Comparison of ENCODE assay signal across 10 cellular contexts in genomic region chr22:23993581-23994177, GRCh38. TPM values are rescaled to one million over a fixed set of nuclear protein-coding genes. Genes with fewer than 3 reads are reported as not detected.
A peak's percentile ranks its signal among the peaks of the same experiment; 100 is the strongest.
DNase-seq lines count a peak whose midpoint lies in the region; ATAC-seq, FAIRE-seq and TF ChIP-seq lines count a peak whose summit lies in the region.
"Not testable (repeated sequence)": the region's sequence is repeated elsewhere in the genome, so short reads cannot be mapped to it uniquely, and the experiment has no call there.
"Had no signal": no experiment of that assay in that cellular context is flagged by ENCODE, and none has a peak within 500 bp of the region (broad histone marks: within the 10 kb centered on the region; RNA-seq: fewer than 3 reads in every experiment).

No MANE protein-coding gene starts in this region.

- not testable (repeated sequence) for H3K27me3 ChIP-seq in H1 (replicated peaks in 1 of 4; ENCODE audit: control insufficient read depth in 3 of 4, extremely low read depth in 1 of 4, insufficient read depth in 3 of 4, low read length in 3 of 4); neuronal stem cell (ENCODE audit: control insufficient read depth in 3 of 3, insufficient read depth in 3 of 3, low read depth in 1 of 3, low read length in 3 of 3)

- H2BK5ac ChIP-seq in H1 (ENCODE audit: low read depth, low read length); neuronal stem cell (ENCODE audit: low read length): not testable (repeated sequence)

- TF ChIP-seq RAD21 in Ishikawa (IDR thresholded peaks at IDR 0.05; ENCODE audit: low read depth); H1 (IDR thresholded peaks at IDR 0.05 in 1 of 2, conservative IDR thresholded peaks at IDR 0.05 in 1 of 2; ENCODE audit: low read depth in 2 of 2, low read length in 2 of 2): not testable (repeated sequence)

- H3K27ac ChIP-seq in H1 (ENCODE audit: low read depth, low read length); neuronal stem cell (replicated peaks; ENCODE audit: low read length): not testable (repeated sequence)

- not testable (repeated sequence) for H2BK120ac ChIP-seq in H1 (replicated peaks; ENCODE audit: low read depth, low read length); neuronal stem cell (ENCODE audit: low read depth, low read length)

- H3K36me3 ChIP-seq in H1 (ENCODE audit: control insufficient read depth in 2 of 4, insufficient read depth in 4 of 4, low read length in 3 of 4); neuronal stem cell (replicated peaks in 1 of 2; ENCODE audit: control insufficient read depth in 2 of 2, insufficient read depth in 2 of 2, low read length in 2 of 2): not testable (repeated sequence)

- FAIRE-seq in H1 (lab: Jason Lieb, UNC) = not testable (repeated sequence)

- H3K9me3 ChIP-seq in H1 (ENCODE audit: insufficient read depth in 2 of 2, low read depth in 1 of 2, low read length in 1 of 2); neuronal stem cell (replicated peaks in 1 of 2; ENCODE audit: control insufficient read depth in 2 of 2, insufficient read depth in 1 of 2, low read depth in 1 of 2, low read length in 2 of 2): not testable (repeated sequence)

- not testable (repeated sequence) for H3K9me3 Mint-ChIP-seq in activated CD4-positive, alpha-beta T cell treated with anti-CD3 and anti-CD28 coated beads for 36 hours (ENCODE audit: low read depth)

- not testable (repeated sequence) for H3K4me2 ChIP-seq in H1 (ENCODE audit: insufficient read depth in 1 of 2, low read depth in 2 of 2, low read length in 2 of 2); neuronal stem cell (ENCODE audit: insufficient read depth, low read length, poor library complexity, severe bottlenecking)

- POLR2A ChIA-PET in activated CD4-positive, alpha-beta T cell treated with anti-CD3 and anti-CD28 coated beads for 36 hours (lab: Charles Lee); H1 (lab: Charles Lee; ENCODE audit: partially characterized antibody): not testable (repeated sequence)

- H3K27me3 Mint-ChIP-seq in activated CD4-positive, alpha-beta T cell treated with anti-CD3 and anti-CD28 coated beads for 36 hours = not testable (repeated sequence)

- H4K5ac ChIP-seq in H1 (ENCODE audit: insufficient read length, low read depth, low read length) = not testable (repeated sequence)

- H2BK15ac ChIP-seq in H1 (ENCODE audit: low read length); neuronal stem cell (ENCODE audit: low read length): not testable (repeated sequence)

- not testable (repeated sequence) for H3K23me2 ChIP-seq in H1 (ENCODE audit: low read depth, low read length)

- not testable (repeated sequence) for H2BK12ac ChIP-seq in H1 (ENCODE audit: low read depth, low read length); neuronal stem cell (ENCODE audit: low read length)

- 80% methylated on average over 4 of the region's 4 CpGs; no CpG with 5 or more reads in 1 of the 2 experiments for WGBS in H1 (ENCODE audit: extremely low coverage in 1 of 2, insufficient coverage in 1 of 2, insufficient read length in 1 of 2, insufficient replicate concordance in 2 of 2, low coverage in 1 of 2, low lambda C conversion rate in 2 of 2, missing lambda C conversion rate in 1 of 2), 2 experiments
- WGBS in neuronal stem cell (ENCODE audit: extremely low coverage in 2 of 2, insufficient read length in 2 of 2, insufficient replicate concordance in 1 of 2), 2 donors = no CpG with 5 or more reads among the region's 4 CpGs

- H3K4me1 ChIP-seq in H1 (replicated peaks in 1 of 4; ENCODE audit: control insufficient read depth in 3 of 4, insufficient read depth in 4 of 4, low read length in 3 of 4); neuronal stem cell (ENCODE audit: control insufficient read depth in 2 of 2, insufficient read depth in 1 of 2, low read depth in 1 of 2, low read length in 2 of 2): not testable (repeated sequence)

- H2BK20ac ChIP-seq in H1 (ENCODE audit: low read length) = not testable (repeated sequence)

- CTCF ChIA-PET in activated CD4-positive, alpha-beta T cell treated with anti-CD3 and anti-CD28 coated beads for 36 hours (lab: Charles Lee) = not testable (repeated sequence)
- CTCF ChIA-PET in H1 (lab: Charles Lee; ENCODE audit: partially characterized antibody) = interaction anchor here (1.2 kb wide), 1 partner anchor 140 kb away, joined by 3 read pairs; no protein-coding TSS in a partner anchor

- not testable (repeated sequence) for H3K14ac ChIP-seq in H1 (ENCODE audit: insufficient read length); neuronal stem cell (ENCODE audit: low read length)

- TF ChIP-seq POLR2A in H1 (IDR thresholded peaks at IDR 0.05; ENCODE audit: control extremely low read depth in 1 of 2, low read depth in 2 of 2, low read length in 2 of 2) = not testable (repeated sequence)

- ATAC-seq in activated CD4-positive, alpha-beta T cell treated with anti-CD3 and anti-CD28 coated beads for 36 hours = peak; percentile 60

- H2AFZ ChIP-seq in H1 (ENCODE audit: low read length) = peak overlapping the region; percentile 81
- peak overlapping the region; percentile 71 for H2AFZ ChIP-seq in neuronal stem cell (ENCODE audit: low read length)

- DNase-seq in NCI-H2196 (lab: John Stamatoyannopoulos, UW; ENCODE audit: unreplicated experiment) (peak; percentile 9), H1 (ENCODE audit: low read depth in 1 of 2, low spot score in 2 of 2) (peak in 1 of 2 experiments; percentile 40)
- peak; percentile 34 for DNase-seq in activated CD4-positive, alpha-beta T cell treated with anti-CD3 and anti-CD28 coated beads for 36 hours
- DNase-seq in neuronal stem cell (ENCODE audit: low spot score) = not testable (repeated sequence)

- H4K8ac ChIP-seq in H1 (ENCODE audit: extremely low read depth, insufficient read depth, low read length); neuronal stem cell (ENCODE audit: low read depth, low read length): not testable (repeated sequence)

- H3K4me3 Mint-ChIP-seq in activated CD4-positive, alpha-beta T cell treated with anti-CD3 and anti-CD28 coated beads for 36 hours = not testable (repeated sequence)

- not testable (repeated sequence) for H3K4ac ChIP-seq in H1 (replicated peaks; ENCODE audit: insufficient read length, low read depth, low read length); neuronal stem cell (ENCODE audit: low read length)

- H3K56ac ChIP-seq in H1 (replicated peaks; ENCODE audit: insufficient read length, low read depth, low read length) = not testable (repeated sequence)

- not testable (repeated sequence) for H3K79me2 ChIP-seq in H1 (ENCODE audit: control insufficient read depth in 1 of 2, insufficient read depth in 2 of 2, low read length in 2 of 2)

- intact Hi-C loops in activated CD4-positive, alpha-beta T cell treated with anti-CD3 and anti-CD28 coated beads for 36 hours (cut with DNase I, micrococcal nuclease) = not testable (repeated sequence)

- not testable (repeated sequence) for H4K20me1 ChIP-seq in H1 (replicated peaks in 1 of 2; ENCODE audit: control insufficient read depth in 1 of 2, insufficient read depth in 2 of 2, low read length in 2 of 2)

- not testable (repeated sequence) for H4K91ac ChIP-seq in H1 (replicated peaks; ENCODE audit: insufficient read length, low read length); neuronal stem cell (ENCODE audit: low read depth, low read length, poor library complexity)

- not testable (repeated sequence) for TF ChIP-seq CTCF in H1 (IDR thresholded peaks at IDR 0.05; ENCODE audit: control extremely low read depth in 1 of 3, insufficient read depth in 1 of 3, low read depth in 1 of 3, low read length in 3 of 3)

- H3K4me1 Mint-ChIP-seq in activated CD4-positive, alpha-beta T cell treated with anti-CD3 and anti-CD28 coated beads for 36 hours = not testable (repeated sequence)

- not testable (repeated sequence) for H3K9ac ChIP-seq in H1 (replicated peaks in 1 of 4; ENCODE audit: extremely low read depth in 1 of 4, low read depth in 3 of 4, low read length in 3 of 4); neuronal stem cell (ENCODE audit: low read depth, low read length, poor library complexity)

- not testable (repeated sequence) for H3K27ac Mint-ChIP-seq in activated CD4-positive, alpha-beta T cell treated with anti-CD3 and anti-CD28 coated beads for 36 hours

- H3K79me1 ChIP-seq in H1 (ENCODE audit: low read depth, low read length); neuronal stem cell (ENCODE audit: low read depth, low read length): not testable (repeated sequence)

- not testable (repeated sequence) for H2AK5ac ChIP-seq in H1 (ENCODE audit: low read depth, low read length); neuronal stem cell (ENCODE audit: low read depth, low read length)

- H3K18ac ChIP-seq in H1 (ENCODE audit: extremely low read depth, low read length); neuronal stem cell (ENCODE audit: low read length): not testable (repeated sequence)

- H3K23ac ChIP-seq in H1 (ENCODE audit: insufficient read length); neuronal stem cell (ENCODE audit: low read depth, low read length, poor library complexity): not testable (repeated sequence)

- not testable (repeated sequence) for H3K4me3 ChIP-seq in H1 (ENCODE audit: extremely low read depth in 1 of 4, insufficient read depth in 2 of 4, low read depth in 3 of 4, low read length in 4 of 4); neuronal stem cell (ENCODE audit: low read length in 2 of 2)

- H3K36me3 Mint-ChIP-seq in activated CD4-positive, alpha-beta T cell treated with anti-CD3 and anti-CD28 coated beads for 36 hours (ENCODE audit: low read depth) = not testable (repeated sequence)

- not testable (repeated sequence) for TF ChIP-seq EP300 in Ishikawa (IDR thresholded peaks at IDR 0.05; ENCODE audit: borderline replicate concordance); H1 (IDR thresholded peaks at IDR 0.05; ENCODE audit: borderline replicate concordance in 1 of 2, low read depth in 2 of 2, low read length in 2 of 2)

RNA-seq across cellular contexts. Expression of gene GSTT4, which starts 11.6 kb away (rescaled TPM):
- not detected for total RNA-seq in activated CD4-positive, alpha-beta T cell treated with anti-CD3 and anti-CD28 coated beads for 36 hours
- total RNA-seq in H1 (2021; fragmentation: NEBNext Ultra II Directional; extraction: Animal tissue kit (Norgen Biotek cat#: 25700)) = not detected in 2 replicates
- 0.08 and 0.14 TPM in 2 replicates for polyA plus RNA-seq in H1 (2011; rRNA removed)
- not detected for polyA plus RNA-seq in H1 (2011; cell fraction: cytosol; rRNA removed)
- polyA plus RNA-seq in H1 (2011; cell fraction: nucleus; rRNA removed) = not detected
- polyA plus RNA-seq in H1 (2012, experiment 1 of 2) = not detected in 4 replicates
- not detected for polyA plus RNA-seq in H1 (2012, experiment 2 of 2)
- not detected for polyA plus RNA-seq in H1 (2013, experiment 1 of 2)
- polyA plus RNA-seq in H1 (2013, experiment 2 of 2) = 0.09 TPM
- polyA minus RNA-seq in H1 (2011; rRNA and poly(A)+ RNA removed) = not detected in 2 replicates
- not detected for polyA minus RNA-seq in H1 (2011; cell fraction: cytosol; rRNA and poly(A)+ RNA removed)
- polyA minus RNA-seq in H1 (2011; cell fraction: nucleus; rRNA and poly(A)+ RNA removed) = not detected
- polyA plus RNA-seq in neuronal stem cell (2013, experiment 1 of 2) = not detected
- not detected for polyA plus RNA-seq in neuronal stem cell (2013, experiment 2 of 2)
- total RNA-seq: HFFc6, MCF 10A, NCI-H460, RPMI7951 had no signal
- polyA plus RNA-seq: SK-N-SH had no signal

RNA-seq across cellular contexts. Expression of gene GSTT2, which starts 13.7 kb away (rescaled TPM):
- total RNA-seq in activated CD4-positive, alpha-beta T cell treated with anti-CD3 and anti-CD28 coated beads for 36 hours = not detected
- total RNA-seq in H1 (2021; fragmentation: NEBNext Ultra II Directional; extraction: Animal tissue kit (Norgen Biotek cat#: 25700)) = 1.1 and 1.9 TPM in 2 replicates
- 1.2 and 1.5 TPM in 2 replicates for polyA plus RNA-seq in H1 (2011; rRNA removed)
- polyA plus RNA-seq in H1 (2011; cell fraction: cytosol; rRNA removed) = 0.59 TPM
- 2.0 TPM for polyA plus RNA-seq in H1 (2011; cell fraction: nucleus; rRNA removed)
- 0.57 to 2.7 TPM (median 1.5 TPM) in 4 replicates for polyA plus RNA-seq in H1 (2012, experiment 1 of 2)
- 0.68 TPM for polyA plus RNA-seq in H1 (2012, experiment 2 of 2)
- 0.67 TPM for polyA plus RNA-seq in H1 (2013, experiment 1 of 2)
- 0.92 TPM for polyA plus RNA-seq in H1 (2013, experiment 2 of 2)
- not detected in 2 replicates for polyA minus RNA-seq in H1 (2011; rRNA and poly(A)+ RNA removed)
- 1.7 TPM for polyA minus RNA-seq in H1 (2011; cell fraction: cytosol; rRNA and poly(A)+ RNA removed)
- polyA minus RNA-seq in H1 (2011; cell fraction: nucleus; rRNA and poly(A)+ RNA removed) = not detected
- polyA plus RNA-seq in neuronal stem cell (2013, experiment 1 of 2) = 0.22 TPM
- 0.25 TPM for polyA plus RNA-seq in neuronal stem cell (2013, experiment 2 of 2)
- total RNA-seq: MCF 10A, NCI-H460 had no signal

RNA-seq across cellular contexts. Expression of gene CABIN1, which starts 17.4 kb away (rescaled TPM):
- total RNA-seq in activated CD4-positive, alpha-beta T cell treated with anti-CD3 and anti-CD28 coated beads for 36 hours = 100 to 1,000 TPM in 1 of 2 experiments, 10 to 100 TPM in 1; 95.9 to 102 TPM
- 62.6 and 62.9 TPM in 2 replicates for total RNA-seq in H1 (2021; fragmentation: NEBNext Ultra II Directional; extraction: Animal tissue kit (Norgen Biotek cat#: 25700))
- 14.1 and 25.5 TPM in 2 replicates for polyA plus RNA-seq in H1 (2011; rRNA removed)
- polyA plus RNA-seq in H1 (2011; cell fraction: cytosol; rRNA removed) = 12.4 TPM
- polyA plus RNA-seq in H1 (2011; cell fraction: nucleus; rRNA removed) = 45.7 TPM
- 37.4 to 59.6 TPM (median 50.8 TPM) in 4 replicates for polyA plus RNA-seq in H1 (2012, experiment 1 of 2)
- 32.1 TPM for polyA plus RNA-seq in H1 (2012, experiment 2 of 2)
- 21.0 TPM for polyA plus RNA-seq in H1 (2013, experiment 1 of 2)
- polyA plus RNA-seq in H1 (2013, experiment 2 of 2) = 19.4 TPM
- 44.1 and 55.5 TPM in 2 replicates for polyA minus RNA-seq in H1 (2011; rRNA and poly(A)+ RNA removed)
- polyA minus RNA-seq in H1 (2011; cell fraction: cytosol; rRNA and poly(A)+ RNA removed) = 42.2 TPM
- polyA minus RNA-seq in H1 (2011; cell fraction: nucleus; rRNA and poly(A)+ RNA removed) = 63.0 TPM
- polyA plus RNA-seq in neuronal stem cell (2013, experiment 1 of 2) = 21.8 TPM
- 20.3 TPM for polyA plus RNA-seq in neuronal stem cell (2013, experiment 2 of 2)

RNA-seq across cellular contexts. Expression of gene DDT, which starts 19.4 kb away (rescaled TPM):
- total RNA-seq in activated CD4-positive, alpha-beta T cell treated with anti-CD3 and anti-CD28 coated beads for 36 hours = 100 to 1,000 TPM in 1 of 2 experiments, 10 to 100 TPM in 1; 91.3 to 118 TPM
- total RNA-seq in H1 (2021; fragmentation: NEBNext Ultra II Directional; extraction: Animal tissue kit (Norgen Biotek cat#: 25700)) = 106 and 110 TPM in 2 replicates
- 336 and 341 TPM in 2 replicates for polyA plus RNA-seq in H1 (2011; rRNA removed)
- polyA plus RNA-seq in H1 (2011; cell fraction: cytosol; rRNA removed) = 239 TPM
- polyA plus RNA-seq in H1 (2011; cell fraction: nucleus; rRNA removed) = 299 TPM
- 77.4 to 157 TPM (median 151 TPM) in 4 replicates for polyA plus RNA-seq in H1 (2012, experiment 1 of 2)
- 258 TPM for polyA plus RNA-seq in H1 (2012, experiment 2 of 2)
- polyA plus RNA-seq in H1 (2013, experiment 1 of 2) = 367 TPM
- 318 TPM for polyA plus RNA-seq in H1 (2013, experiment 2 of 2)
- polyA minus RNA-seq in H1 (2011; rRNA and poly(A)+ RNA removed) = 16.2 and 20.8 TPM in 2 replicates
- polyA minus RNA-seq in H1 (2011; cell fraction: cytosol; rRNA and poly(A)+ RNA removed) = 38.9 TPM
- polyA minus RNA-seq in H1 (2011; cell fraction: nucleus; rRNA and poly(A)+ RNA removed) = 38.0 TPM
- polyA plus RNA-seq in neuronal stem cell (2013, experiment 1 of 2) = 81.2 TPM
- polyA plus RNA-seq in neuronal stem cell (2013, experiment 2 of 2) = 79.3 TPM

RNA-seq across cellular contexts. Expression of gene DDTL, which starts 27.0 kb away (rescaled TPM):
- total RNA-seq in activated CD4-positive, alpha-beta T cell treated with anti-CD3 and anti-CD28 coated beads for 36 hours = 1 to 10 TPM; 2.3 to 2.8 TPM
- 1.7 and 2.1 TPM in 2 replicates for total RNA-seq in H1 (2021; fragmentation: NEBNext Ultra II Directional; extraction: Animal tissue kit (Norgen Biotek cat#: 25700))
- 2.2 and 3.1 TPM in 2 replicates for polyA plus RNA-seq in H1 (2011; rRNA removed)
- 2.4 TPM for polyA plus RNA-seq in H1 (2011; cell fraction: cytosol; rRNA removed)
- polyA plus RNA-seq in H1 (2011; cell fraction: nucleus; rRNA removed) = 3.8 TPM
- polyA plus RNA-seq in H1 (2012, experiment 1 of 2) = 4.3 to 5.2 TPM (median 4.8 TPM) in 4 replicates
- polyA plus RNA-seq in H1 (2012, experiment 2 of 2) = 1.4 TPM
- polyA plus RNA-seq in H1 (2013, experiment 1 of 2) = 2.6 TPM
- 2.1 TPM for polyA plus RNA-seq in H1 (2013, experiment 2 of 2)
- polyA minus RNA-seq in H1 (2011; rRNA and poly(A)+ RNA removed) = 4.0 TPM in 2 replicates
- 3.0 TPM for polyA minus RNA-seq in H1 (2011; cell fraction: cytosol; rRNA and poly(A)+ RNA removed)
- 11.4 TPM for polyA minus RNA-seq in H1 (2011; cell fraction: nucleus; rRNA and poly(A)+ RNA removed)
- polyA plus RNA-seq in neuronal stem cell (2013, experiment 1 of 2) = 0.82 TPM
- polyA plus RNA-seq in neuronal stem cell (2013, experiment 2 of 2) = 0.86 TPM
